In genomic region chr3:58012302-58012701, GRCh38 we compare ENCODE assay signal across 2 cellular contexts.
TF ChIP-seq lines count a peak whose summit lies in the region.

No MANE protein-coding gene starts in this region.

TF ChIP-seq in IMR-90, 13 proteins besides CTCF, POLR2A, EP300 and RAD21:
- TF ChIP-seq MAFK (IDR thresholded peaks at IDR 0.05; ENCODE audit: low read depth, low read length) (no peak), CHD1 (IDR thresholded peaks at IDR 0.05; ENCODE audit: low read depth, low read length) (no peak), CEBPB (IDR thresholded peaks at IDR 0.05; ENCODE audit: low read depth, low read length) (no peak), BHLHE40 (IDR thresholded peaks at IDR 0.05; ENCODE audit: low read depth, low read length) (no peak), USF2 (IDR thresholded peaks at IDR 0.05; ENCODE audit: low read depth, low read length) (no peak), MXI1 (IDR thresholded peaks at IDR 0.05; ENCODE audit: borderline replicate concordance, low read depth, low read length) (no peak), RFX5 (IDR thresholded peaks at IDR 0.05; ENCODE audit: low read depth, low read length) (no peak), NFE2L2 (IDR thresholded peaks at IDR 0.05; ENCODE audit: low read depth, low read length) (no peak), RCOR1 (IDR thresholded peaks at IDR 0.05; ENCODE audit: insufficient replicate concordance, low read length) (no peak), SMC3 (IDR thresholded peaks at IDR 0.05; ENCODE audit: low read depth, low read length) (no peak), FOS (IDR thresholded peaks at IDR 0.05; ENCODE audit: low read depth, low read length) (no peak), MAZ (IDR thresholded peaks at IDR 0.05; ENCODE audit: borderline replicate concordance, low read depth, low read length) (no peak)
- TF ChIP-seq, protein P1, sequence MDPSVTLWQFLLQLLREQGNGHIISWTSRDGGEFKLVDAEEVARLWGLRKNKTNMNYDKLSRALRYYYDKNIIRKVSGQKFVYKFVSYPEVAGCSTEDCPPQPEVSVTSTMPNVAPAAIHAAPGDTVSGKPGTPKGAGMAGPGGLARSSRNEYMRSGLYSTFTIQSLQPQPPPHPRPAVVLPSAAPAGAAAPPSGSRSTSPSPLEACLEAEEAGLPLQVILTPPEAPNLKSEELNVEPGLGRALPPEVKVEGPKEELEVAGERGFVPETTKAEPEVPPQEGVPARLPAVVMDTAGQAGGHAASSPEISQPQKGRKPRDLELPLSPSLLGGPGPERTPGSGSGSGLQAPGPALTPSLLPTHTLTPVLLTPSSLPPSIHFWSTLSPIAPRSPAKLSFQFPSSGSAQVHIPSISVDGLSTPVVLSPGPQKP (IDR thresholded peaks at IDR 0.05; ENCODE audit: borderline replicate concordance, low read depth, low read length) = no peak

TF ChIP-seq in endothelial cell of umbilical vein, 7 proteins besides CTCF, POLR2A, EP300 and RAD21:
- TF ChIP-seq, protein P2, sequence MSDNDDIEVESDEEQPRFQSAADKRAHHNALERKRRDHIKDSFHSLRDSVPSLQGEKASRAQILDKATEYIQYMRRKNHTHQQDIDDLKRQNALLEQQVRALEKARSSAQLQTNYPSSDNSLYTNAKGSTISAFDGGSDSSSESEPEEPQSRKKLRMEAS (IDR thresholded peaks at IDR 0.05; ENCODE audit: insufficient read depth, insufficient read length) = no peak
- no peak for TF ChIP-seq MYC (IDR thresholded peaks at IDR 0.05; ENCODE audit: low read depth, low read length)
- no peak for TF ChIP-seq FOS (IDR thresholded peaks at IDR 0.05; ENCODE audit: borderline replicate concordance, insufficient read depth, low read length)
- no peak for TF ChIP-seq GATA2 (IDR thresholded peaks at IDR 0.05; ENCODE audit: insufficient read depth, insufficient read length, low read depth, low read length)
- no peak for TF ChIP-seq EZH2 (IDR thresholded peaks at IDR 0.05; ENCODE audit: borderline replicate concordance, low read depth, low read length, severe bottlenecking)
- TF ChIP-seq POLR2AphosphoS5 (IDR thresholded peaks at IDR 0.05; ENCODE audit: insufficient read depth, low read depth, low read length) = no peak
- TF ChIP-seq JUN (IDR thresholded peaks at IDR 0.05; ENCODE audit: borderline replicate concordance, insufficient read depth, insufficient read length, low read depth) = no peak
